ENCODE assay signal across 18 cellular contexts in genomic region chr2:151156431-151156830, GRCh38.
"Had no signal": no experiment of that assay in that cellular context is flagged by ENCODE, and none has a peak within 500 bp of the region (broad histone marks: within the 10 kb centered on the region; RNA-seq: fewer than 3 reads in every experiment).

No MANE protein-coding gene starts in this region.

- H3K27me3 Mint-ChIP-seq: stimulated activated naive B cell treated with anti-CD40 and anti-IgM and Interleukin-4, amounts not matched to agents 10 μg/mL and 1 μg/mL and 100 μg/mL, for 72 hours had no signal

- H3K4me1 ChIP-seq: colonic mucosa, tibial artery had no signal

- H3K4me1 Mint-ChIP-seq: natural killer cell had no signal

- DNase-seq: activated CD4-positive, alpha-beta T cell treated with anti-CD3 and anti-CD28 coated beads, Interleukin-2, amount 50 U/mL, for 1 hour; activated naive CD4-positive, alpha-beta T cell treated with anti-CD3 and anti-CD28 coated beads for 36 hours; caudate nucleus; colonic mucosa; glutamatergic neuron; kidney glomerular epithelial cell; left ventricle myocardium superior; mesendoderm; natural killer cell; posterior cingulate gyrus; retina; stimulated activated CD4-positive, alpha-beta T cell treated with anti-CD3 and anti-CD28 coated beads, Interleukin-2, amount 100 ng/mL, for 48 hours; stimulated activated naive B cell treated with anti-CD40 and anti-IgM and Interleukin-4, amounts not matched to agents 10 μg/mL and 1 μg/mL and 100 μg/mL, for 72 hours; T-helper 9 cell; tibial artery had no signal

- H3K4me3 Mint-ChIP-seq: activated naive CD4-positive, alpha-beta T cell treated with anti-CD3 and anti-CD28 coated beads for 36 hours; natural killer cell; stimulated activated naive B cell treated with anti-CD40 and anti-IgM and Interleukin-4, amounts not matched to agents 10 μg/mL and 1 μg/mL and 100 μg/mL, for 72 hours had no signal

- H3K36me3 Mint-ChIP-seq: natural killer cell; stimulated activated naive B cell treated with anti-CD40 and anti-IgM and Interleukin-4, amounts not matched to agents 10 μg/mL and 1 μg/mL and 100 μg/mL, for 72 hours had no signal

- H3K9me3 ChIP-seq: colonic mucosa, tibial artery had no signal

- ATAC-seq: activated CD4-positive, CD25-positive, alpha-beta regulatory T cell treated with anti-CD3 and anti-CD28 coated beads, Interleukin-2, amount 50 U/mL, for 24 hours; left ventricle myocardium superior; natural killer cell; stimulated activated naive B cell treated with anti-CD40 and anti-IgM and Interleukin-4, amounts not matched to agents 10 μg/mL and 1 μg/mL and 100 μg/mL, for 72 hours had no signal

- H3K27ac ChIP-seq: colonic mucosa, tibial artery had no signal

- H3K27me3 ChIP-seq: colonic mucosa, tibial artery had no signal

- H3K9me3 Mint-ChIP-seq: activated naive CD4-positive, alpha-beta T cell treated with anti-CD3 and anti-CD28 coated beads for 36 hours; activated T-helper 2 cell treated with anti-CD3 and anti-CD28 coated beads, Interferon-gamma antibody, Interleukin-2, Interleukin-4, amounts not matched to agents 10 μg/mL and 5 μg/mL and 100 μg/mL, durations not matched to agents 14 hours and 24 hours and 36 hours; natural killer cell; stimulated activated naive B cell treated with anti-CD40 and anti-IgM and Interleukin-4, amounts not matched to agents 10 μg/mL and 1 μg/mL and 100 μg/mL, for 72 hours had no signal

- H3K27ac Mint-ChIP-seq: activated naive CD4-positive, alpha-beta T cell treated with anti-CD3 and anti-CD28 coated beads for 36 hours; activated T-helper 2 cell treated with anti-CD3 and anti-CD28 coated beads, Interferon-gamma antibody, Interleukin-2, Interleukin-4, amounts not matched to agents 10 μg/mL and 5 μg/mL and 100 μg/mL, durations not matched to agents 14 hours and 24 hours and 36 hours; natural killer cell; stimulated activated naive B cell treated with anti-CD40 and anti-IgM and Interleukin-4, amounts not matched to agents 10 μg/mL and 1 μg/mL and 100 μg/mL, for 72 hours had no signal

- H3K36me3 ChIP-seq: colonic mucosa, tibial artery had no signal

- FAIRE-seq: endometrium had no signal

- H3K4me3 ChIP-seq: colonic mucosa, tibial artery had no signal
